In the genomic region with DNA sequence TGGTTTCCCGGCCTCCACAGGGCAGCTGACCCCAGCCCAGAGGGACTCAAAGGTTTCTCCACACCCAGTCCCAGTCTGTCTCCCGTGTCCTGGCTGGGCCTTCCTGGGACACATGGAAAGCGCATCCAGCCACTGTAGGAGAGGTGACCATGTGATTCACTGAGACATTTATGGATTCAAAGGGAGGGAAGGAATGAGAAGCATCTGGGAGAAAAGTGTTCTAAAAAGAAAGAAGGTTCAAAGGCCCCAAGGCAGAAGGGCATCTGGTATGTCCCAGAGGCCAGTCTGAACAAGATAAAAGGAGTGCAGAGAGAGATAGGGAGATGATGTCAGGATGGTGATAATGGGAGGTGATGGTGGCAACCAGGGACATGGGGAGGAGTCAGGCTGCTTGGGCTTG, we compare ENCODE assay signal across 24 cellular contexts.
"Had no signal": no experiment of that assay in that cellular context is flagged by ENCODE, and none has a peak within 500 bp of the region (broad histone marks: within the 10 kb centered on the region; RNA-seq: fewer than 3 reads in every experiment).

No MANE protein-coding gene starts in this region.

- H3K27ac ChIP-seq: gastrocnemius medialis, heart left ventricle, lower lobe of right lung, neutrophil, pancreas, right lobe of liver, spleen, testis, tibial artery, upper lobe of left lung had no signal

- DNase-seq: dorsolateral prefrontal cortex; effector CD4-positive, alpha-beta T cell; foreskin fibroblast; gastrocnemius medialis; heart left ventricle; hippocampal formation; kidney glomerular epithelial cell; left ventricle myocardium superior; lower lobe of right lung; naive B cell; pancreas; right lobe of liver; spleen; stimulated activated CD4-positive, alpha-beta T cell treated with anti-CD3 and anti-CD28 coated beads, Interleukin-4, amount 100 ng/mL, for 4 hours; stimulated activated naive CD8-positive, alpha-beta T cell treated with anti-CD3 and anti-CD28 coated beads, Interleukin-15, Interleukin-2, amounts not matched to agents 100 U/mL and 50 U/mL, for 24 hours; substantia nigra; testis; tibial artery; upper lobe of left lung had no signal

- H3K36me3 Mint-ChIP-seq: naive B cell; stimulated activated memory B cell treated with anti-CD40 and anti-IgM and Interleukin-4, amounts not matched to agents 10 μg/mL and 1 μg/mL and 100 μg/mL, for 72 hours had no signal

- H3K9me3 ChIP-seq: gastrocnemius medialis, heart left ventricle, lower lobe of right lung, neutrophil, pancreas, right lobe of liver, spleen, testis, tibial artery, upper lobe of left lung had no signal

- H3K27me3 ChIP-seq: gastrocnemius medialis, neutrophil, pancreas, right lobe of liver, spleen, testis, tibial artery had no signal

- H3K4me1 ChIP-seq: heart left ventricle, lower lobe of right lung, pancreas, tibial artery, upper lobe of left lung had no signal

- H3K9me3 Mint-ChIP-seq: naive B cell; natural killer cell treated with Interleukin-12 subunit alpha and Interleukin-12 subunit beta and Interleukin-15 and Interleukin-18, amount 100 ng/mL, for 72 hours; neural crest cell; stimulated activated memory B cell treated with anti-CD40 and anti-IgM and Interleukin-4, amounts not matched to agents 10 μg/mL and 1 μg/mL and 100 μg/mL, for 72 hours had no signal

- H3K4me1 Mint-ChIP-seq: naive B cell; stimulated activated memory B cell treated with anti-CD40 and anti-IgM and Interleukin-4, amounts not matched to agents 10 μg/mL and 1 μg/mL and 100 μg/mL, for 72 hours had no signal

- ATAC-seq: esophagus mucosa; gastrocnemius medialis; heart left ventricle; left ventricle myocardium superior; lower lobe of right lung; pancreas; stimulated activated memory B cell treated with anti-CD40 and anti-IgM and Interleukin-4, amounts not matched to agents 10 μg/mL and 1 μg/mL and 100 μg/mL, for 72 hours; stimulated activated naive CD8-positive, alpha-beta T cell treated with anti-CD3 and anti-CD28 coated beads, Interleukin-15, Interleukin-2, amounts not matched to agents 100 U/mL and 50 U/mL, for 24 hours had no signal

- H3K4me3 ChIP-seq: dorsolateral prefrontal cortex, gastrocnemius medialis, heart left ventricle, lower lobe of right lung, pancreas, right lobe of liver, spleen, testis, tibial artery, upper lobe of left lung had no signal

- H3K4me3 Mint-ChIP-seq: naive B cell; neural crest cell; stimulated activated memory B cell treated with anti-CD40 and anti-IgM and Interleukin-4, amounts not matched to agents 10 μg/mL and 1 μg/mL and 100 μg/mL, for 72 hours had no signal
